In the genomic region with DNA sequence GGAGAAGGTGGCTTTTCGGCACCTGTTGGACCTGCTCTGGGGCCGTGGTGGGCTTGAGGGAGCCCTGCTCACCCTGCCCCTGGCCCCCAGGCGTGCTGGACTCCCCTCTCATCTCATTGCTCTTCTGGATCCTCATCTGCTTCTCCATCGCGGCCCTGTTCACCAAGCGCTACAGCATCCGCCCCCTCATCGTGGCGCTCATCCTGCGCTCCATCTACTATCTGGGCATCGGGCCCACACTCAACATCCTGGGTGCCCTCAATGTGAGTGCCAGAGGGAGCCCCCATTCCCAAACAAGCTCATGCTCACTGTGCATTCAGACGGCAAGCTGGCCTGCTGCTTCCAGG, we compare ENCODE assay signal across 22 cellular contexts. TPM values are rescaled to one million over a fixed set of nuclear protein-coding genes. Genes with fewer than 3 reads are reported as not detected.
"Had no signal": no experiment of that assay in that cellular context is flagged by ENCODE, and none has a peak within 500 bp of the region (broad histone marks: within the 10 kb centered on the region; RNA-seq: fewer than 3 reads in every experiment).

No MANE protein-coding gene starts in this region.

- H3K4me3 ChIP-seq: gastrocnemius medialis, heart right ventricle, lung, skin epidermis, transverse colon had no signal

- H3K27me3 Mint-ChIP-seq: T-cell had no signal

- H3K4me2 ChIP-seq: SK-N-SH had no signal

- H3K9me3 Mint-ChIP-seq: endodermal cell, T-cell had no signal

- H3K9me3 ChIP-seq: gastrocnemius medialis, heart right ventricle, neutrophil, SK-N-SH, transverse colon had no signal

- H3K4me3 Mint-ChIP-seq: endodermal cell, T-cell had no signal

- H3K27me3 ChIP-seq: gastrocnemius medialis, heart right ventricle, neutrophil, transverse colon had no signal

- H3K36me3 ChIP-seq: gastrocnemius medialis, neutrophil had no signal

- DNase-seq: activated CD4-positive, alpha-beta T cell treated with anti-CD3 and anti-CD28 coated beads, Interleukin-2, amount 50 U/mL, for 48 hours; activated CD4-positive, CD25-positive, alpha-beta regulatory T cell treated with anti-CD3 and anti-CD28 coated beads, Interleukin-2, amount 50 U/mL, for 72 hours; activated gamma-delta T cell treated with Interleukin-2 at 50 U/mL for 16 hours; activated T-cell treated with anti-CD3 and anti-CD28 coated beads, Interleukin-2, amount 50 U/mL, for 48 hours; endodermal cell; erythroblast; gastrocnemius medialis; left colon; midbrain; stimulated activated CD4-positive, alpha-beta T cell treated with anti-CD3 and anti-CD28 coated beads, Interleukin-15, amount 100 ng/mL, for 24 hours; stimulated activated CD4-positive, alpha-beta T cell treated with anti-CD3 and anti-CD28 coated beads, Interleukin-4, amount 100 ng/mL, for 1 hour; stimulated activated naive CD8-positive, alpha-beta T cell treated with anti-CD3 and anti-CD28 coated beads, Interleukin-15, Interleukin-2, amounts not matched to agents 100 U/mL and 50 U/mL, for 24 hours; T-cell; T1000; transverse colon had no signal

- ATAC-seq: gastrocnemius medialis; heart right ventricle; left colon; stimulated activated naive CD8-positive, alpha-beta T cell treated with anti-CD3 and anti-CD28 coated beads, Interleukin-15, Interleukin-2, amounts not matched to agents 100 U/mL and 50 U/mL, for 24 hours; T-cell had no signal

- H3K27ac Mint-ChIP-seq: endodermal cell had no signal

- H3K9ac ChIP-seq: SK-N-SH had no signal

- H3K27ac ChIP-seq: gastrocnemius medialis, heart right ventricle, neutrophil, skin epidermis, transverse colon had no signal

- FAIRE-seq: islet of Langerhans had no signal

RNA-seq across cellular contexts. Expression of gene IP6K3, which starts 57.6 kb away (rescaled TPM):
- total RNA-seq: dermis microvascular lymphatic vessel endothelial cell, endodermal cell, T-cell had no signal
